Comparison of ENCODE assay signal across 8 cellular contexts in the genomic region with DNA sequence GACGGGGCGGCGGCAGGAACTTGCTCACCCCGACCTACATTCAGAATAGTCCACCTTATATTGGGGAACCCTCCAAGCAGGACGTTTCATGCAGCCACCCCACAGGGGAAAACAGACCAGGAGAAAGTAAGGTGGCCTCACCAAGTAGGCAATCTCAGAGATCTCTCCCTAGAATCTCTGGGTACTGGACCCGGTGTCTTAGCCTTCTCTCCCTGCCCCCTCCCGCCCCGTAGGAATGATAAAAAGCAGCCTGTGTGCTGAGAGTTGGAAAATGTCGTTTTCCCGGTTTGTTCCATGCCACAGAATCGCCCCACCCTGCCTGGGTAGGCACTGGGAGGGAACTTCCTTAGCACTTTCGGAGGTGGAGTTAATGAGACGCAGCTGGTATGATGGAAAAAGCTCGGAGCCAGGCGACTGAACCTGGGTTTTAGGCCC. TPM values are rescaled to one million over a fixed set of nuclear protein-coding genes. Genes with fewer than 3 reads are reported as not detected.
DNase-seq lines count a peak whose midpoint lies in the region; ATAC-seq and TF ChIP-seq lines count a peak whose summit lies in the region.

No MANE protein-coding gene starts in this region.

- H3K27ac Mint-ChIP-seq in CD8-positive, alpha-beta T cell: no peak overlapping the region

- CTCF ChIA-PET in CD8-positive, alpha-beta T cell (lab: Charles Lee): no interaction called here

- H3K4me1 Mint-ChIP-seq in CD8-positive, alpha-beta T cell (ENCODE audit: low read depth): peaks cover 3% of the 10 kb centered on the region

- H3K27me3 Mint-ChIP-seq in CD8-positive, alpha-beta T cell (ENCODE audit: low read depth): peaks cover 42% of the 10 kb centered on the region

- peaks cover 4% of the 10 kb centered on the region for H3K27me3 ChIP-seq in CD8-positive, alpha-beta T cell (ENCODE audit: insufficient read depth, low read length)
- H3K27me3 ChIP-seq in adipocyte (replicated peaks; ENCODE audit: control insufficient read depth, insufficient read depth, low read length) (no peaks in the 10 kb centered on the region), sigmoid colon (no peaks in the 10 kb centered on the region)

- peak overlapping the region; percentile 98 for H3K9ac ChIP-seq in adipocyte (ENCODE audit: low read length)

- TF ChIP-seq CTCF in CD8-positive, alpha-beta T cell (IDR thresholded peaks at IDR 0.05): no peak
- no peak for TF ChIP-seq CTCF in sigmoid colon (IDR thresholded peaks at IDR 0.05)

- POLR2A ChIA-PET in CD8-positive, alpha-beta T cell (lab: Charles Lee): no interaction called here

- ATAC-seq in CD8-positive, alpha-beta T cell: no peak
- ATAC-seq in HG02970 (IDR thresholded peaks at IDR 0.05; ENCODE audit: low FRiP score, unreplicated experiment): no peak

- H3K36me3 Mint-ChIP-seq in CD8-positive, alpha-beta T cell: no peaks in the 10 kb centered on the region

- H3K4me3 Mint-ChIP-seq in CD8-positive, alpha-beta T cell: peak overlapping the region; percentile 42

- no peak overlapping the region for H3K27ac ChIP-seq in CD8-positive, alpha-beta T cell (ENCODE audit: low read depth, low read length)
- peak overlapping the region; percentile 87 to 99 (median 98) for H3K27ac ChIP-seq in sigmoid colon

- WGBS in sigmoid colon, 2 donors: 2 to 4% methylated on average over 15 of the region's 15 CpGs

- no peaks in the 10 kb centered on the region for H3K9me3 Mint-ChIP-seq in CD8-positive, alpha-beta T cell

- no peak for DNase-seq in CD8-positive, alpha-beta T cell
- DNase-seq in HK-2 (ENCODE audit: unreplicated experiment): peak; percentile 89
- DNase-seq in adipocyte (ENCODE audit: low read depth): peak; percentile 77
- DNase-seq in hepatic stellate cell (ENCODE audit: low spot score): peak; percentile 79
- DNase-seq in sigmoid colon: peak; percentile 72
- DNase-seq in stimulated activated CD4-positive, alpha-beta T cell treated with anti-CD3 and anti-CD28 coated beads, Interleukin-1b, Interleukin-23, amount 100 ng/mL, for 48 hours: no peak
- DNase-seq in NCI-H2081 (lab: John Stamatoyannopoulos, UW): no peak

- no peak overlapping the region for H3K4me3 ChIP-seq in CD8-positive, alpha-beta T cell (ENCODE audit: low read depth, low read length)
- H3K4me3 ChIP-seq in adipocyte (ENCODE audit: low read length) (peak overlapping the region; percentile 92), sigmoid colon (peak overlapping the region; percentile 67 to 92 (median 88))

- no peak for TF ChIP-seq POLR2A in sigmoid colon (IDR thresholded peaks at IDR 0.05)

- no peak for TF ChIP-seq EP300 in sigmoid colon (IDR thresholded peaks at IDR 0.05)

- H3K36me3 ChIP-seq in CD8-positive, alpha-beta T cell (ENCODE audit: insufficient read depth, low read length): no peaks in the 10 kb centered on the region
- no peaks in the 10 kb centered on the region for H3K36me3 ChIP-seq in adipocyte (ENCODE audit: control insufficient read depth, insufficient read depth, low read length, severe bottlenecking)
- H3K36me3 ChIP-seq in sigmoid colon: no peaks in the 10 kb centered on the region

- no peaks in the 10 kb centered on the region for H3K4me1 ChIP-seq in CD8-positive, alpha-beta T cell (ENCODE audit: insufficient read depth, low read length)
- H3K4me1 ChIP-seq in adipocyte (ENCODE audit: control insufficient read depth, insufficient read depth, low read length) (peaks cover 34% of the 10 kb centered on the region), sigmoid colon (peaks cover 0 to 42% (median 33%) of the 10 kb centered on the region in 4 donors)

- intact Hi-C loops in CD8-positive, alpha-beta T cell (cut with DNase I, micrococcal nuclease): no loop called here
- intact Hi-C loops in sigmoid colon (cut with DNase I): loop anchor here (10.0 kb wide), 1 partner anchor 217 kb away; no protein-coding TSS in a partner anchor

- H3K9me3 ChIP-seq in CD8-positive, alpha-beta T cell (ENCODE audit: low read length): no peaks in the 10 kb centered on the region
- no peaks in the 10 kb centered on the region for H3K9me3 ChIP-seq in adipocyte (ENCODE audit: control insufficient read depth, low read length)
- H3K9me3 ChIP-seq in sigmoid colon: no peaks in the 10 kb centered on the region

RNA-seq across cellular contexts. Expression of gene PTPN14, which starts 0.8 kb away (rescaled TPM):
- not detected for total RNA-seq in CD8-positive, alpha-beta T cell
- 10 to 100 TPM; 20.1 to 35.5 (median 33.1) TPM for total RNA-seq in sigmoid colon
- 1 to 10 TPM in 1 of 3 donors, under 1 TPM in 2; 0.46 to 3.1 (median 0.60) TPM for polyA plus RNA-seq in sigmoid colon

RNA-seq across cellular contexts. Expression of gene CENPF, which starts 50.8 kb away (rescaled TPM):
- total RNA-seq in CD8-positive, alpha-beta T cell: 1 to 10 TPM; 1.5 to 2.0 TPM
- total RNA-seq in sigmoid colon: 1 to 10 TPM in 2 of 4 donors, under 1 TPM in 2; 0.36 to 1.9 (median 0.93) TPM
- polyA plus RNA-seq in sigmoid colon: 10 to 100 TPM in 1 of 3 donors, 1 to 10 TPM in 2; 2.1 to 25.2 (median 3.6) TPM

Comparison
In these comparisons a context has a peak if more than half of its experiments do, and no peak if none do; other contexts are left out.
1. DNase-seq: peak in HK-2 (single experiment), adipocyte (single experiment), hepatic stellate cell (single experiment) and sigmoid colon (single experiment); none in CD8-positive, alpha-beta T cell (0 of 7), stimulated activated CD4-positive, alpha-beta T cell treated with anti-CD3 and anti-CD28 coated beads, Interleukin-1b, Interleukin-23, amount 100 ng/mL, for 48 hours (single experiment) and NCI-H2081 (0 of 2).
2. RNA of gene PTPN14, which starts 0.8 kb away (total RNA-seq): 20.1 to 35.5 TPM in sigmoid colon; not detected in CD8-positive, alpha-beta T cell; every median in the first group is over 10 times any median in the second.